Comparison of ENCODE assay signal across 8 cellular contexts in genomic region chr11:133955945-133956421, GRCh38. TPM values are rescaled to one million over a fixed set of nuclear protein-coding genes. Genes with fewer than 3 reads are reported as not detected.
DNase-seq lines count a peak whose midpoint lies in the region; ATAC-seq, FAIRE-seq and TF ChIP-seq lines count a peak whose summit lies in the region.

No MANE protein-coding gene starts in this region.

- peaks cover 31% of the 10 kb centered on the region for H3K79me2 ChIP-seq in DND-41 (ENCODE audit: insufficient read depth, low read length)

- H3K27ac ChIP-seq in DND-41 (ENCODE audit: low read length) = no peak overlapping the region
- peak overlapping the region in 51 of 59 donors; percentile 12 to 97 (median 78) for H3K27ac ChIP-seq in dorsolateral prefrontal cortex
- H3K27ac ChIP-seq in pancreas = no peak overlapping the region

- peaks cover 32% of the 10 kb centered on the region for H3K4me1 ChIP-seq in DND-41 (ENCODE audit: insufficient read depth, low read length)
- peaks cover 0 to 3% (median 0%) of the 10 kb centered on the region in 3 donors for H3K4me1 ChIP-seq in pancreas

- 0 to 1% methylated on average over 32 to 58 of the region's 58 CpGs for WGBS in pancreas, 2 donors

- peak overlapping the region; percentile 32 to 78; a peak in 3 of 4 replicates for H3K4me3 ChIP-seq in DND-41 (ENCODE audit: low read depth in 1 of 2, low read length in 2 of 2)
- peak overlapping the region; percentile 47 to 82 (median 71) for H3K4me3 ChIP-seq in dorsolateral prefrontal cortex
- H3K4me3 ChIP-seq in pancreas = peak overlapping the region; percentile 52 to 74 (median 65)

- H4K20me1 ChIP-seq in DND-41 (ENCODE audit: insufficient read depth, low read length) = peaks cover 45% of the 10 kb centered on the region

- FAIRE-seq in pancreas (lab: Jason Lieb, UNC) = no peak

- DNase-seq in DND-41 (peak; percentile 28), NCI-H526 treated with DMSO at 0.1 percent for 48 hours (lab: John Stamatoyannopoulos, UW) (peak; percentile 47), dorsolateral prefrontal cortex (no peak), pancreas (peak in 1 of 6 donors; percentile 72), NCI-H146 (lab: John Stamatoyannopoulos, UW) (no peak), SW 1271 (lab: John Stamatoyannopoulos, UW) (no peak)
- no peak for DNase-seq in activated effector memory CD4-positive, alpha-beta T cell treated with Interleukin-2 at 50 U/mL for 16 hours

- H3K36me3 ChIP-seq in DND-41 (ENCODE audit: insufficient read depth, low read length) (no peaks in the 10 kb centered on the region), pancreas (no peaks in the 10 kb centered on the region)

- TF ChIP-seq CTCF in DND-41 (IDR thresholded peaks at IDR 0.05; ENCODE audit: borderline replicate concordance, extremely low read depth, low read length, poor library complexity, severe bottlenecking) (no peak), dorsolateral prefrontal cortex (IDR thresholded peaks at IDR 0.05 in 54 of 56, conservative IDR thresholded peaks at IDR 0.05 in 2 of 56; ENCODE audit: low read depth in 1 of 56, partially characterized antibody in 56 of 56) (no peak), pancreas (IDR thresholded peaks at IDR 0.05) (no peak)

- no peak overlapping the region for H2AFZ ChIP-seq in DND-41 (ENCODE audit: low read depth, low read length)

- H3K27me3 ChIP-seq in DND-41 (ENCODE audit: insufficient read depth, low read length, poor library complexity) (peaks cover 10% of the 10 kb centered on the region), dorsolateral prefrontal cortex (peaks cover 0 to 35% (median 0%) of the 10 kb centered on the region in 45 donors), pancreas (no peaks in the 10 kb centered on the region)

- peak overlapping the region; percentile 69 for H3K9ac ChIP-seq in DND-41 (ENCODE audit: low read depth, low read length)

- peak; percentile 4; the same call in 2 of the 3 replicates for ATAC-seq in DND-41 (ENCODE audit: insufficient read depth, low read depth)
- ATAC-seq in pancreas = peak in 1 of 4 donors; percentile 12
- no peak for ATAC-seq in HG03159 (IDR thresholded peaks at IDR 0.05; ENCODE audit: unreplicated experiment)

- H3K9me3 ChIP-seq in DND-41 (ENCODE audit: insufficient read depth, low read length, severe bottlenecking) = no peaks in the 10 kb centered on the region
- H3K9me3 ChIP-seq in pancreas = no peaks in the 10 kb centered on the region

- H3K4me2 ChIP-seq in DND-41 (ENCODE audit: insufficient read depth, low read length) = peak overlapping the region; percentile 77

- intact Hi-C loops in dorsolateral prefrontal cortex (cut with DNase I) = no loop called here
- intact Hi-C loops in pancreas (cut with DNase I) = no loop called here

RNA-seq across cellular contexts. Expression of gene IGSF9B, which starts 0.8 kb away (rescaled TPM):
- total RNA-seq in dorsolateral prefrontal cortex (100 to 1,000 TPM in 25 of 120 experiments, 10 to 100 TPM in 95; 29.3 to 315 (median 85.3) TPM), pancreas (1 to 10 TPM; 1.1 to 5.8 (median 2.7) TPM)
- 1 to 10 TPM; 1.5 to 3.5 TPM for polyA plus RNA-seq in pancreas

Comparison
In these comparisons a context has a peak if more than half of its experiments do, and no peak if none do; other contexts are left out.
1. DNase-seq: peak in DND-41 (single experiment) and NCI-H526 treated with DMSO at 0.1 percent for 48 hours (single experiment); none in dorsolateral prefrontal cortex (0 of 10), NCI-H146 (single experiment), SW 1271 (0 of 2) and activated effector memory CD4-positive, alpha-beta T cell treated with Interleukin-2 at 50 U/mL for 16 hours (single experiment).
2. H3K27ac ChIP-seq: peak in dorsolateral prefrontal cortex (51 of 59); none in DND-41 (single experiment) and pancreas (0 of 4).
3. RNA of gene IGSF9B, which starts 0.8 kb away (total RNA-seq): 29.3 to 315 TPM in dorsolateral prefrontal cortex; 1.1 to 5.8 TPM in pancreas; every median in the first group is over 4 times any median in the second.
4. Peak in every context shown above with its lines, with median percentiles within 50 percentile points of each other: H3K4me3 ChIP-seq.